In genomic region chr9:108473209-108474112, GRCh38 we compare ENCODE assay signal across 9 cellular contexts.
A peak's percentile ranks its signal among the peaks of the same experiment; 100 is the strongest.
DNase-seq lines count a peak whose midpoint lies in the region; ATAC-seq, FAIRE-seq and TF ChIP-seq lines count a peak whose summit lies in the region.
"Had no signal": no experiment of that assay in that cellular context is flagged by ENCODE, and none has a peak within 500 bp of the region (broad histone marks: within the 10 kb centered on the region; RNA-seq: fewer than 3 reads in every experiment).

No MANE protein-coding gene starts in this region.

- intact Hi-C loops in left colon (cut with DNase I, micrococcal nuclease): no loop called here

- peak; percentile 39 for ATAC-seq in left colon
- ATAC-seq in GM21367 (IDR thresholded peaks at IDR 0.05; ENCODE audit: unreplicated experiment): no peak
- ATAC-seq in GM21825 (IDR thresholded peaks at IDR 0.05; ENCODE audit: unreplicated experiment): no peak
- ATAC-seq: naive thymus-derived CD4-positive, alpha-beta T cell had no signal

- H3K27me3 ChIP-seq in ACC112 (ENCODE audit: insufficient read depth, low read length) (no peaks in the 10 kb centered on the region), astrocyte (ENCODE audit: insufficient read depth, low read length) (no peaks in the 10 kb centered on the region), small intestine (ENCODE audit: control insufficient read depth in 2 of 2, insufficient read depth in 2 of 2, low read length in 2 of 2) (no peaks in the 10 kb centered on the region)

- no peak overlapping the region for H3K4me3 Mint-ChIP-seq in astrocyte (ENCODE audit: unreplicated experiment)
- H3K4me3 Mint-ChIP-seq: naive thymus-derived CD4-positive, alpha-beta T cell had no signal

- H3K27ac ChIP-seq in ACC112 (ENCODE audit: low read depth, low read length): peak overlapping the region; percentile 90
- H3K27ac ChIP-seq in astrocyte (ENCODE audit: low read depth, low read length): peak overlapping the region; percentile 35
- no peak overlapping the region for H3K27ac ChIP-seq in small intestine (ENCODE audit: low read depth in 1 of 2, low read length in 1 of 2)

- H4K20me1 ChIP-seq in astrocyte (ENCODE audit: insufficient read depth, low read length): no peaks in the 10 kb centered on the region

- H3K9me3 ChIP-seq in astrocyte (ENCODE audit: insufficient read depth, low read depth, low read length): no peaks in the 10 kb centered on the region
- no peaks in the 10 kb centered on the region for H3K9me3 ChIP-seq in small intestine (ENCODE audit: control insufficient read depth, low read depth)

- peak; percentile 84 for FAIRE-seq in astrocyte (lab: Jason Lieb, UNC)
- no peak for FAIRE-seq in small intestine (lab: Jason Lieb, UNC)

- H3K4me3 ChIP-seq in ACC112 (ENCODE audit: low read depth, low read length): peak overlapping the region; percentile 44
- peak overlapping the region; percentile 7 for H3K4me3 ChIP-seq in astrocyte (ENCODE audit: insufficient read depth, low read depth, low read length)
- H3K4me3 ChIP-seq in small intestine (ENCODE audit: low read depth in 1 of 2, low read length in 2 of 2): no peak overlapping the region

- WGBS in small intestine, 3 donors: 53 to 58% (median 57%) methylated on average over 9 of the region's 9 CpGs

- TF ChIP-seq CTCF in astrocyte (IDR thresholded peaks at IDR 0.05; ENCODE audit: insufficient read depth, low read depth, low read length): no peak

- no peaks in the 10 kb centered on the region for H3K79me2 ChIP-seq in ACC112 (ENCODE audit: control insufficient read depth, insufficient read depth, low read length, unreplicated experiment)
- no peaks in the 10 kb centered on the region for H3K79me2 ChIP-seq in astrocyte (ENCODE audit: insufficient read depth, low read length)

- H3K36me3 ChIP-seq in ACC112 (ENCODE audit: insufficient read depth, low read length): no peaks in the 10 kb centered on the region
- H3K36me3 ChIP-seq in astrocyte (ENCODE audit: insufficient read depth, low read length): no peaks in the 10 kb centered on the region
- H3K36me3 ChIP-seq in small intestine (ENCODE audit: control insufficient read depth in 2 of 2, insufficient read depth in 2 of 2, low read length in 2 of 2): no peaks in the 10 kb centered on the region

- no peaks in the 10 kb centered on the region for H3K36me3 Mint-ChIP-seq in astrocyte (ENCODE audit: low read depth, unreplicated experiment)

- no peak overlapping the region for H2AFZ ChIP-seq in ACC112 (ENCODE audit: low read length, unreplicated experiment)
- no peak overlapping the region for H2AFZ ChIP-seq in astrocyte (ENCODE audit: low read depth, low read length)

- H3K9ac ChIP-seq in astrocyte (ENCODE audit: low read length): peak overlapping the region; percentile 30

- peak overlapping the region; percentile 73 for H3K4me2 ChIP-seq in astrocyte (ENCODE audit: low read length)

- H3K4me1 ChIP-seq in ACC112 (ENCODE audit: control insufficient read depth, insufficient read depth, low read length, unreplicated experiment) (peaks cover 77% of the 10 kb centered on the region), astrocyte (ENCODE audit: insufficient read depth, low read length) (peaks cover 53% of the 10 kb centered on the region), small intestine (ENCODE audit: control insufficient read depth in 2 of 2, insufficient read depth in 1 of 2, low read depth in 1 of 2, low read length in 1 of 2) (no peaks in the 10 kb centered on the region)

- H3K9me3 Mint-ChIP-seq in astrocyte (ENCODE audit: unreplicated experiment): no peaks in the 10 kb centered on the region

- peak overlapping the region; percentile 2 for H3K27ac Mint-ChIP-seq in astrocyte (ENCODE audit: unreplicated experiment)
- H3K27ac Mint-ChIP-seq: naive thymus-derived CD4-positive, alpha-beta T cell had no signal

- H3K27me3 Mint-ChIP-seq in astrocyte (ENCODE audit: low read depth, unreplicated experiment): no peaks in the 10 kb centered on the region

- DNase-seq in LHCN-M2 (ENCODE audit: low read depth) (peak; percentile 85), astrocyte (ENCODE audit: low read depth) (peak; percentile 79), left colon (peak; percentile 36 to 62), small intestine (no peak), MV-4-11 (lab: John Stamatoyannopoulos, UW) (no peak)
- DNase-seq: naive thymus-derived CD4-positive, alpha-beta T cell had no signal

- peaks cover 21% of the 10 kb centered on the region for H3K4me1 Mint-ChIP-seq in astrocyte (ENCODE audit: low read depth, unreplicated experiment)
- H3K4me1 Mint-ChIP-seq: naive thymus-derived CD4-positive, alpha-beta T cell had no signal

Comparison
In these comparisons a context has a peak if more than half of its experiments do, and no peak if none do; other contexts are left out.
1. H3K27ac ChIP-seq: peak in ACC112 (single experiment) and astrocyte (single experiment); none in small intestine (0 of 2).
2. H3K4me3 ChIP-seq: peak in ACC112 (single experiment) and astrocyte (single experiment); none in small intestine (0 of 2).
3. DNase-seq: peak in LHCN-M2 (single experiment), astrocyte (single experiment) and left colon (2 of 2); none in small intestine (single experiment) and MV-4-11 (single experiment).